22 cellular contexts compared by ENCODE assay signal in the genomic region with DNA sequence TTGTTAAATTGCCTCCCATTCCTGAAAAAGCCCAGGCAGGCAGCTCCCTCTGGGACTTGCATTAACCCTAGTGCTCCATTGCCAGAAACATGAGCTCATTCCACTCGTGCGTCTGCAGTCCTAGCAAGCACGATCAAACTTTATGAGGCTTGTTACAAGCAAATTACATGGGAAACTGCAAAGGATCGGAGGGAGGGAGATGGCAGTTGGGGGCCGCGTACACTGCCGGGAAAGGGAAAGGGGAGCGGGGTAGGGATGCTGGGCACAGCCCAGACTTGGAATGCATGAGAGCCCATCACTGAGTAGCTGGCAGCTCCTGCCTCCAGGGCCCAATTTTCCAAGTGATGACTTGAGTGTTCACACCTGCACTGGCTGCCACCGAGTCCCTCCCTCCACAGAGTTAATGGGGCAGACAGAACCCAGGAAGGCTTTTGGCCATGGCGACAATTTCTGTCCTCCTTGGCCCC.
"Had no signal": no experiment of that assay in that cellular context is flagged by ENCODE, and none has a peak within 500 bp of the region (broad histone marks: within the 10 kb centered on the region; RNA-seq: fewer than 3 reads in every experiment).

No MANE protein-coding gene starts in this region.

- H3K36me3 Mint-ChIP-seq: activated naive CD8-positive, alpha-beta T cell; memory B cell; naive thymus-derived CD8-positive, alpha-beta T cell; stimulated activated effector memory CD8-positive, alpha-beta T cell treated with anti-CD3 and anti-CD28 coated beads, Interleukin-12 subunit alpha, Interleukin-12 subunit beta, amount 100 ng/mL, for 72 hours had no signal

- H3K36me3 ChIP-seq: gastrocnemius medialis, spleen had no signal

- H3K4me3 Mint-ChIP-seq: activated CD4-positive, alpha-beta T cell treated with anti-CD3 and anti-CD28 coated beads, Interleukin-2, amount 10 ng/mL, durations not matched to agents 24 days and 14 days; activated CD8-positive, alpha-beta T cell treated with anti-CD3 and anti-CD28 coated beads, Interleukin-2, amount 10 ng/mL, durations not matched to agents 7 days and 5 days; activated naive CD8-positive, alpha-beta T cell; activated T-cell treated with anti-CD3 and anti-CD28 coated beads, Interleukin-2, amount 50 U/mL, for 72 hours; memory B cell; naive thymus-derived CD8-positive, alpha-beta T cell; stimulated activated effector memory CD8-positive, alpha-beta T cell treated with anti-CD3 and anti-CD28 coated beads, Interleukin-12 subunit alpha, Interleukin-12 subunit beta, amount 100 ng/mL, for 72 hours had no signal

- H3K9me3 Mint-ChIP-seq: activated CD4-positive, alpha-beta T cell treated with anti-CD3 and anti-CD28 coated beads, Interleukin-2, amount 10 ng/mL, durations not matched to agents 24 days and 14 days; memory B cell had no signal

- DNase-seq: activated CD4-positive, alpha-beta T cell treated with anti-CD3 and anti-CD28 coated beads, Interleukin-2, amount 10 ng/mL, durations not matched to agents 24 days and 14 days; activated CD4-positive, CD25-positive, alpha-beta regulatory T cell; activated CD8-positive, alpha-beta memory T cell treated with anti-CD3 and anti-CD28 coated beads, Interleukin-2, amount 50 U/mL, for 4 hours; activated CD8-positive, alpha-beta T cell treated with anti-CD3 and anti-CD28 coated beads, Interleukin-2, amount 10 ng/mL, durations not matched to agents 7 days and 5 days; activated gamma-delta T cell treated with Interleukin-2 at 50 U/mL for 16 hours; activated T-cell treated with anti-CD3 and anti-CD28 coated beads, Interleukin-2, amount 50 U/mL, for 72 hours; amniotic stem cell; body of pancreas; caudate nucleus; effector CD4-positive, alpha-beta T cell; gastrocnemius medialis; naive thymus-derived CD8-positive, alpha-beta T cell; nucleus accumbens; spleen; stimulated activated CD4-positive, alpha-beta T cell treated with anti-CD3 and anti-CD28 coated beads, Interleukin-2, amount 100 ng/mL, for 24 hours; SW 1271 had no signal

- ATAC-seq: activated CD8-positive, alpha-beta T cell treated with anti-CD3 and anti-CD28 coated beads, Interleukin-2, amount 10 ng/mL, durations not matched to agents 7 days and 5 days; activated T-cell treated with anti-CD3 and anti-CD28 coated beads, Interleukin-2, amount 50 U/mL, for 72 hours; body of pancreas; gastrocnemius medialis; left lobe of liver; naive thymus-derived CD8-positive, alpha-beta T cell; right cardiac atrium; stimulated activated effector memory CD8-positive, alpha-beta T cell treated with anti-CD3 and anti-CD28 coated beads, Interleukin-12 subunit alpha, Interleukin-12 subunit beta, amount 100 ng/mL, for 72 hours had no signal

- H3K9me3 ChIP-seq: body of pancreas, gastrocnemius medialis, spleen had no signal

- H3K27ac ChIP-seq: body of pancreas, coronary artery, gastrocnemius medialis, spleen had no signal

- H3K4me3 ChIP-seq: body of pancreas, coronary artery, gastrocnemius medialis, spleen had no signal

- H3K27me3 ChIP-seq: body of pancreas had no signal

- H3K4me1 Mint-ChIP-seq: activated CD4-positive, alpha-beta T cell treated with anti-CD3 and anti-CD28 coated beads, Interleukin-2, amount 10 ng/mL, durations not matched to agents 24 days and 14 days; memory B cell; naive thymus-derived CD8-positive, alpha-beta T cell; stimulated activated effector memory CD8-positive, alpha-beta T cell treated with anti-CD3 and anti-CD28 coated beads, Interleukin-12 subunit alpha, Interleukin-12 subunit beta, amount 100 ng/mL, for 72 hours had no signal

- H3K27me3 Mint-ChIP-seq: activated CD4-positive, alpha-beta T cell treated with anti-CD3 and anti-CD28 coated beads, Interleukin-2, amount 10 ng/mL, durations not matched to agents 24 days and 14 days; activated naive CD8-positive, alpha-beta T cell had no signal

- H3K4me1 ChIP-seq: body of pancreas, gastrocnemius medialis, spleen had no signal

- H3K27ac Mint-ChIP-seq: activated CD4-positive, alpha-beta T cell treated with anti-CD3 and anti-CD28 coated beads, Interleukin-2, amount 10 ng/mL, durations not matched to agents 24 days and 14 days; activated CD8-positive, alpha-beta T cell treated with anti-CD3 and anti-CD28 coated beads, Interleukin-2, amount 10 ng/mL, durations not matched to agents 7 days and 5 days; activated naive CD8-positive, alpha-beta T cell; activated T-cell treated with anti-CD3 and anti-CD28 coated beads, Interleukin-2, amount 50 U/mL, for 72 hours; memory B cell; naive thymus-derived CD8-positive, alpha-beta T cell; stimulated activated effector memory CD8-positive, alpha-beta T cell treated with anti-CD3 and anti-CD28 coated beads, Interleukin-12 subunit alpha, Interleukin-12 subunit beta, amount 100 ng/mL, for 72 hours had no signal
